1 cellular context compared by ENCODE assay signal in the genomic region with DNA sequence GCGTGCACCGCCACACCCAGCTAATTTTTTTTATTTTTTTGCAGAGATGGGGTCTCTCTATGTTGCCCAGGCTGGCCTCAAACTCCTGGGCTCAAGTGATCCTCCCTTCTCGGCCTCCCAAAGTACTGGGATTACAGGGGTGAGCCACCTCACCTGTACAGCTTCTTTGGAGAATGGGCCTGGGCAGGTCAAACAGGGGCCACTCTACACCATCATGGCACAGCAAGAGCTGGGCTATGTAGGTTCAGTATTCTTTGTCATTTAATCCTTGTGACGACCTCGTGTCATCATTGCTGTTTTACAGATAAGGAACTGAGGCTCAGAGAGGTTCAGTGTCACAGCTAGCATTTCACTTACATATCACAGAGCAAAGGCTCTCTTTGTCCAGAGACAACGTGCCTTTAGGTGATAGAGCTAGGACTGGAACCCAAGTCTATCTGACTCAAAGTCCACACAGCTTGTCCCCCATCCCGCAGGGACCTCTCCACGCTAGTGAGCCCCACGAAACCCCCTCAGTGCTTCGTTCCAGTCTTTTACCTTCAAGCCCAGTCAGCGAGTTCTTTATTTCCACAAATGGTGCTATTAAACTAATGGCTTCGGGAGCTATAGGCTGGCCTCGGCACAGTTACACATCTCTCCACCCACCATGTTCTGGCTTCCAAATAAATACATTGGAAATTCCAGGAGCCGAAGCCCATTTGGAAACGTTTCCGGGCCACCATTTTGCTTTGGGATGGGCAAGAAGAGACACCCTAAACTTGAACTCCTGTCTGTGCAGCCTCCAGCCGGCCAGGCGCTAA.
TF ChIP-seq lines count a peak whose summit lies in the region.

No MANE protein-coding gene starts in this region.

TF ChIP-seq in K562, 482 proteins besides CTCF, POLR2A, EP300 and RAD21 (continued from another document):
- TF ChIP-seq MNT (conservative IDR thresholded peaks at IDR 0.05) (0 out of 4 replicates have a peak, but pooled peaks of 1 of the 2 experiments have one; percentile 48), ZBTB17 (CRISPR knock-in tag; IDR thresholded peaks at IDR 0.05) (0 out of 2 replicates have a peak, but pooled peaks have one; percentile 15), ZNF583 (CRISPR knock-in tag; IDR thresholded peaks at IDR 0.05) (peak; percentile 51; the same call in 1 of the 2 replicates), RBM39 (optimal IDR thresholded peaks at IDR 0.05; ENCODE audit: low read depth, low read length) (no peak), HDGF (IDR thresholded peaks at IDR 0.05) (no peak), ZNF766 (CRISPR knock-in tag; conservative IDR thresholded peaks at IDR 0.05) (0 out of 2 replicates have a peak, but pooled peaks have one; percentile 32), TAF1 (IDR thresholded peaks at IDR 0.05; ENCODE audit: control insufficient read depth, extremely low read depth, insufficient read depth, low read length, severe bottlenecking) (peak; percentile 23), ZNF644 (tag; IDR thresholded peaks at IDR 0.05; ENCODE audit: low read depth) (peak; percentile 79), CHD1 (IDR thresholded peaks at IDR 0.05; ENCODE audit: low read length) (no peak), KLF1 (tag; IDR thresholded peaks at IDR 0.05) (no peak), SMARCA5 (IDR thresholded peaks at IDR 0.05) (peak; percentile 69; the same call in 1 of the 2 replicates), SMAD4 (CRISPR knock-in tag; conservative IDR thresholded peaks at IDR 0.05) (peak; percentile 34; the same call in 1 of the 2 replicates), GTF2E2 (tag; IDR thresholded peaks at IDR 0.05) (peak; percentile 75; the same call in 1 of the 2 replicates), NR2F6 (CRISPR knock-in tag; IDR thresholded peaks at IDR 0.05) (no peak), CCNT2 (IDR thresholded peaks at IDR 0.05; ENCODE audit: borderline replicate concordance, extremely low read depth, insufficient read length, low read depth, low read length) (peak; percentile 19), BRF2 (IDR thresholded peaks at IDR 0.05; ENCODE audit: borderline replicate concordance, insufficient read depth, insufficient read length) (no peak), NUFIP1 (IDR thresholded peaks at IDR 0.05; ENCODE audit: partially characterized antibody) (peak; percentile 57), NR4A1 (CRISPR knock-in tag; IDR thresholded peaks at IDR 0.05) (no peak), NR4A1 (tag; IDR thresholded peaks at IDR 0.05) (peak; percentile 64), NR2C1 (IDR thresholded peaks at IDR 0.05) (no peak), NR2C1 (tag; IDR thresholded peaks at IDR 0.05) (peak; percentile 69), ARNT (IDR thresholded peaks at IDR 0.05) (peak in 1 of 2 experiments; percentile 59; a peak in 1 of 4 replicates), PURB (CRISPR knock-in tag; IDR thresholded peaks at IDR 0.05; ENCODE audit: low read depth) (no peak), ETV6 (IDR thresholded peaks at IDR 0.05; ENCODE audit: borderline replicate concordance in 1 of 2, low read depth in 2 of 2, low read length in 1 of 2) (no peak), ETV6 (CRISPR knock-in tag; IDR thresholded peaks at IDR 0.05; ENCODE audit: borderline replicate concordance) (no peak), SMARCE1 (IDR thresholded peaks at IDR 0.05) (no peak), ZNF431 (CRISPR knock-in tag; IDR thresholded peaks at IDR 0.05) (no peak), KLF10 (CRISPR knock-in tag; IDR thresholded peaks at IDR 0.05) (no peak), SUPT5H (IDR thresholded peaks at IDR 0.05) (no peak; the same call in 1 of the 2 replicates), FOXP4 (CRISPR knock-in tag; IDR thresholded peaks at IDR 0.05; ENCODE audit: borderline replicate concordance) (no peak), ZFP30 (CRISPR knock-in tag; IDR thresholded peaks at IDR 0.05; ENCODE audit: borderline replicate concordance) (no peak), BRD9 (IDR thresholded peaks at IDR 0.05; ENCODE audit: low read depth, partially characterized antibody) (peak; percentile 95), PHB2 (IDR thresholded peaks at IDR 0.05; ENCODE audit: low read depth) (no peak), KLF13 (tag; IDR thresholded peaks at IDR 0.05; ENCODE audit: borderline replicate concordance, low read depth) (no peak), THRAP3 (IDR thresholded peaks at IDR 0.05; ENCODE audit: borderline replicate concordance) (no peak), HMGN3 (IDR thresholded peaks at IDR 0.05; ENCODE audit: borderline replicate concordance, extremely low read depth, insufficient read length, low read depth, low read length) (no peak), ZNF507 (tag; conservative IDR thresholded peaks at IDR 0.05) (no peak), CBFA2T3 (IDR thresholded peaks at IDR 0.05) (peak; percentile 57), THRA (IDR thresholded peaks at IDR 0.05) (no peak), TCF7L2 (IDR thresholded peaks at IDR 0.05; ENCODE audit: low read depth, low read length) (no peak), NCOA6 (IDR thresholded peaks at IDR 0.05) (no peak), ZNF174 (CRISPR knock-in tag; IDR thresholded peaks at IDR 0.05) (no peak), FOXP1 (CRISPR knock-in tag; IDR thresholded peaks at IDR 0.05) (no peak), MEIS2 (IDR thresholded peaks at IDR 0.05; ENCODE audit: partially characterized antibody) (peak; percentile 7), CREBBP (IDR thresholded peaks at IDR 0.05; ENCODE audit: low read depth, low read length) (no peak), EP400 (IDR thresholded peaks at IDR 0.05) (peak; percentile 52; the same call in 1 of the 2 replicates)
- TF ChIP-seq, protein P1, sequence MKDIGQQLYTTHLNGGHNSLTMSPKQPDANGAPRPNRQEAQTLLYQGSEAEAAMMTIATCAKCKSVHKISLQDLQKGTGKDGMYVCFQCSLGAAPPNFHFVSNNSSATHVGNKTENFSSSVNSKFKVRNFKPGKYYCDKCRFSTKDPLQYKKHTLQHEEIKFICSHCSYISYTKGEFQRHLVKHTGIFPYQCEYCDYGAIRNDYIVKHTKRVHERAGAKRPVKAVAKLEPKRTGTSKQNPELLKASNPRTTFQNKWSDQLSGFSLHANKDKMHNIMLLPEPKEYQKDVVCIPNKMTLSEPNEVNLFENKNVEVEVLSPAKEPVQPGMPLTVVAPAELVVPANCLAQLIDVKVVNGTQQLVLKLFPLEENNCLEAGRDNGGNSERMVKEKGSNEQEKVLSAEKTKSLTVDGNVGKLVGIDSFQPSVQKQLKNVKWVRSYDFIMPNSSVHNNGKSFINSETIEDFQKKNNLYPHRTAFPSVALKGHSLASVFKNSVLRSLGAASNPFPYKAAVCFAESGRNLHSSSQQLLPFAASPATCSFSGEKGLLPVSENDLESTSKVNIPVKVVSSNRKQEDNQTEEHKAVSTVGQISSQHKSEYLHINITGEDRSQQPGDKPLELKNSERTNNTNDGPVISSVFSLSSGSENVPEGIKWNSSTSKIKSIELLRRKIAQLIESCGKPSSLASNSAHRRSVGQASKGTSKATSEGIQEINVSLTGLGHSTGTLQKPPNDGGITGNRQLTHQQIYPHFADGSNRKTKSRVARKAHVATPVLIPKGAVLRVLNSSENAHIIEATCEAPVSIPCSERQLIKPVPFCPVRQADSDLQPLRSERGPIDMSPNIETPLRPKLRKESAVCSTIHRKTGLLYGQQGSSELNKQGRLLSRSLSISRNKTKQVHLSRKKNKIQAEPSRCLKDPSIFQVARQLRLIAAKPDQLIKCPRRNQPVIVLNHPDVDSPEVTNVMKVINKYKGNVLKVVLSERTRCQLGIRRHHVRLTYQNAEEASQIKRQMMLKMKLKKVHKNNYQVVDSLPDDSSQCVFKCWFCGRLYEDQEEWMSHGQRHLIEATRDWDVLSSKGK (CRISPR knock-in tag; IDR thresholded peaks at IDR 0.05): no peak
- TF ChIP-seq, protein P2, sequence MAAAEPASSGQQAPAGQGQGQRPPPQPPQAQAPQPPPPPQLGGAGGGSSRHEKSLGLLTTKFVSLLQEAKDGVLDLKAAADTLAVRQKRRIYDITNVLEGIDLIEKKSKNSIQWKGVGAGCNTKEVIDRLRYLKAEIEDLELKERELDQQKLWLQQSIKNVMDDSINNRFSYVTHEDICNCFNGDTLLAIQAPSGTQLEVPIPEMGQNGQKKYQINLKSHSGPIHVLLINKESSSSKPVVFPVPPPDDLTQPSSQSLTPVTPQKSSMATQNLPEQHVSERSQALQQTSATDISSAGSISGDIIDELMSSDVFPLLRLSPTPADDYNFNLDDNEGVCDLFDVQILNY (CRISPR knock-in tag; IDR thresholded peaks at IDR 0.05): no peak
- TF ChIP-seq, protein P3, sequence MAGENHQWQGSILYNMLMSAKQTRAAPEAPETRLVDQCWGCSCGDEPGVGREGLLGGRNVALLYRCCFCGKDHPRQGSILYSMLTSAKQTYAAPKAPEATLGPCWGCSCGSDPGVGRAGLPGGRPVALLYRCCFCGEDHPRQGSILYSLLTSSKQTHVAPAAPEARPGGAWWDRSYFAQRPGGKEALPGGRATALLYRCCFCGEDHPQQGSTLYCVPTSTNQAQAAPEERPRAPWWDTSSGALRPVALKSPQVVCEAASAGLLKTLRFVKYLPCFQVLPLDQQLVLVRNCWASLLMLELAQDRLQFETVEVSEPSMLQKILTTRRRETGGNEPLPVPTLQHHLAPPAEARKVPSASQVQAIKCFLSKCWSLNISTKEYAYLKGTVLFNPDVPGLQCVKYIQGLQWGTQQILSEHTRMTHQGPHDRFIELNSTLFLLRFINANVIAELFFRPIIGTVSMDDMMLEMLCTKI (IDR thresholded peaks at IDR 0.05; ENCODE audit: partially characterized antibody): no peak
- TF ChIP-seq, protein P4, sequence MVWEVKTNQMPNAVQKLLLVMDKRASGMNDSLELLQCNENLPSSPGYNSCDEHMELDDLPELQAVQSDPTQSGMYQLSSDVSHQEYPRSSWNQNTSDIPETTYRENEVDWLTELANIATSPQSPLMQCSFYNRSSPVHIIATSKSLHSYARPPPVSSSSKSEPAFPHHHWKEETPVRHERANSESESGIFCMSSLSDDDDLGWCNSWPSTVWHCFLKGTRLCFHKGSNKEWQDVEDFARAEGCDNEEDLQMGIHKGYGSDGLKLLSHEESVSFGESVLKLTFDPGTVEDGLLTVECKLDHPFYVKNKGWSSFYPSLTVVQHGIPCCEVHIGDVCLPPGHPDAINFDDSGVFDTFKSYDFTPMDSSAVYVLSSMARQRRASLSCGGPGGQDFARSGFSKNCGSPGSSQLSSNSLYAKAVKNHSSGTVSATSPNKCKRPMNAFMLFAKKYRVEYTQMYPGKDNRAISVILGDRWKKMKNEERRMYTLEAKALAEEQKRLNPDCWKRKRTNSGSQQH (CRISPR knock-in tag; IDR thresholded peaks at IDR 0.05): no peak
TF ChIP-seq in K562: peak in this region for 61.
